33 cellular contexts compared by ENCODE assay signal in the genomic region with DNA sequence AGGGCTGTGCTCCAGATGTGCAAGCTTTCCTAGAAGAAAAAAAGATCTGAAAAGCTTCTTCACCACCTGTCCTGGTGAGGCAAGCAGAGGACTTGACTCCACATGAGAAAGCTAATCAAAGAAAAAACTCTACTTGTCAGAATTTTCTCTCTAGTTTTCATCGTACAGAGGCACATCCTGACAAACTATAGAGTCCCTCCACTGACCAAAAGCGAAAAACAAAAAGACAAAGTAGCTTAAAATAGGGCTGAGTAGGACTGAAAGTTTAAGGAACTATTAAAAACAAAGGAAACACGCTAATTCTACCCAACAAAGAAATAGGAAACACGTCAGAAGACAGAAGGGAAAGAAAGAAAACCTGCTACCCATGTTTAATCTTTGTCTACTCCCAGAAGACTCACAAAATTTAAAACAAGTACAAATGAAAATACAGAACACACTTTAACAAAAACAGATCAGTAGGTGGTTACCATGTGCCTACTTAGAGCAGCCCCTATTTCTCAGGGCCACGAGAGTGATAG. TPM values are rescaled to one million over a fixed set of nuclear protein-coding genes. Genes with fewer than 3 reads are reported as not detected.
DNase-seq lines count a peak whose midpoint lies in the region; ATAC-seq and TF ChIP-seq lines count a peak whose summit lies in the region.
"Had no signal": no experiment of that assay in that cellular context is flagged by ENCODE, and none has a peak within 500 bp of the region (broad histone marks: within the 10 kb centered on the region; RNA-seq: fewer than 3 reads in every experiment).

No MANE protein-coding gene starts in this region.

- peak overlapping the region; percentile 26 to 38 for H3K4me3 ChIP-seq in neutrophil (ENCODE audit: low read depth in 1 of 2, low read length in 1 of 2)
- H3K4me3 ChIP-seq: cardiac muscle cell, neural progenitor cell, Peyer's patch, right atrium auricular region, thyroid gland had no signal

- CTCF ChIA-PET in WTC11 (lab: Charles Lee): interaction anchor here (0.8 to 1.3 kb wide), 3 partner anchors 40 to 386 kb away, joined by 3 to 5 read pairs (median 3); no protein-coding TSS in a partner anchor

- H3K27me3 Mint-ChIP-seq in HFFc6 (ENCODE audit: insufficient read depth) (peaks cover 3% of the 10 kb centered on the region; the same call in 1 of the 2 replicates), WTC11 (ENCODE audit: low read depth) (no peaks in the 10 kb centered on the region; the same call in 1 of the 2 replicates), glutamatergic neuron (ENCODE audit: unreplicated experiment) (peaks cover 1% of the 10 kb centered on the region)
- H3K27me3 Mint-ChIP-seq: activated T-cell treated with anti-CD3 and anti-CD28 coated beads, Interleukin-2, amount 50 U/mL, for 24 hours had no signal

- H3K4me3 Mint-ChIP-seq in HFFc6: peak overlapping the region; percentile 18; the same call in 1 of the 2 replicates
- H3K4me3 Mint-ChIP-seq in WTC11: no peak overlapping the region
- no peak overlapping the region for H3K4me3 Mint-ChIP-seq in glutamatergic neuron (ENCODE audit: unreplicated experiment)
- H3K4me3 Mint-ChIP-seq: activated naive CD8-positive, alpha-beta T cell treated with anti-CD3 and anti-CD28 coated beads, Interleukin-2, amount 10 ng/mL, durations not matched to agents 7 days and 5 days; activated T-cell treated with anti-CD3 and anti-CD28 coated beads, Interleukin-2, amount 50 U/mL, for 24 hours; memory B cell; neural progenitor cell had no signal

- no peaks in the 10 kb centered on the region for H3K9me3 Mint-ChIP-seq in HFFc6
- H3K9me3 Mint-ChIP-seq in WTC11: peaks cover 8% of the 10 kb centered on the region
- no peaks in the 10 kb centered on the region for H3K9me3 Mint-ChIP-seq in glutamatergic neuron (ENCODE audit: unreplicated experiment)
- H3K9me3 Mint-ChIP-seq: activated naive CD8-positive, alpha-beta T cell treated with anti-CD3 and anti-CD28 coated beads, Interleukin-2, amount 10 ng/mL, durations not matched to agents 7 days and 5 days; activated T-cell treated with anti-CD3 and anti-CD28 coated beads, Interleukin-2, amount 50 U/mL, for 24 hours; memory B cell; neural progenitor cell had no signal

- no peaks in the 10 kb centered on the region for H3K27me3 ChIP-seq in neutrophil
- H3K27me3 ChIP-seq: cardiac muscle cell, neural progenitor cell, Peyer's patch, right atrium auricular region, thyroid gland had no signal

- peaks cover 41 to 71% of the 10 kb centered on the region in 2 experiments for H3K4me1 ChIP-seq in neutrophil (ENCODE audit: control insufficient read depth in 1 of 2, insufficient read depth in 1 of 2, low read depth in 1 of 2, low read length in 1 of 2)
- H3K4me1 ChIP-seq: neural progenitor cell, Peyer's patch, right atrium auricular region, thyroid gland had no signal

- no peak for TF ChIP-seq CTCF in HFFc6 (IDR thresholded peaks at IDR 0.05)
- TF ChIP-seq CTCF in WTC11 (IDR thresholded peaks at IDR 0.05): no peak
- no peak for TF ChIP-seq CTCF in neutrophil (IDR thresholded peaks at IDR 0.05)
- TF ChIP-seq CTCF in glutamatergic neuron (IDR thresholded peaks at IDR 0.05; ENCODE audit: partially characterized antibody, unreplicated experiment): no peak

- ATAC-seq in WTC11 (no peak), GM19395 (IDR thresholded peaks at IDR 0.05; ENCODE audit: unreplicated experiment) (no peak), GM18868 (IDR thresholded peaks at IDR 0.05; ENCODE audit: unreplicated experiment) (no peak)
- ATAC-seq: left lobe of liver had no signal

- H3K4me1 Mint-ChIP-seq in HFFc6 (ENCODE audit: low read depth) (peaks cover 26% of the 10 kb centered on the region), WTC11 (peaks cover 52% of the 10 kb centered on the region), glutamatergic neuron (ENCODE audit: low read depth, unreplicated experiment) (no peaks in the 10 kb centered on the region)
- H3K4me1 Mint-ChIP-seq: activated naive CD8-positive, alpha-beta T cell treated with anti-CD3 and anti-CD28 coated beads, Interleukin-2, amount 10 ng/mL, durations not matched to agents 7 days and 5 days had no signal

- H3K9me3 ChIP-seq in neutrophil: no peaks in the 10 kb centered on the region
- H3K9me3 ChIP-seq: Peyer's patch, right atrium auricular region, thyroid gland had no signal

- DNase-seq in CD1c-positive myeloid dendritic cell (ENCODE audit: extremely low spot score) (peak; percentile 7), HFFc6 (no peak), WTC11 (ENCODE audit: low spot score) (no peak), glutamatergic neuron (no peak), putamen (ENCODE audit: low spot score) (no peak)
- DNase-seq: activated CD4-positive, alpha-beta T cell treated with anti-CD3 and anti-CD28 coated beads for 48 hours; activated effector memory CD4-positive, alpha-beta T cell treated with anti-CD3 and anti-CD28 coated beads, Interleukin-2, amount 50 U/mL, for 16 hours; activated naive CD8-positive, alpha-beta T cell treated with anti-CD3 and anti-CD28 coated beads, Interleukin-2, amount 10 ng/mL, durations not matched to agents 7 days and 5 days; activated T-cell treated with anti-CD3 and anti-CD28 coated beads, Interleukin-2, amount 50 U/mL, for 24 hours; effector CD4-positive, alpha-beta T cell; Kasumi-1; NCI-H1436; NCI-H2081 treated with DMSO at 0.1 percent for 48 hours; NCI-H226; NCI-H69; Peyer's patch; SHP77; small intestine; stimulated activated CD4-positive, alpha-beta T cell treated with anti-CD3 and anti-CD28 coated beads, Interleukin-1b, Interleukin-23, amount 100 ng/mL, for 48 hours; SW 1271; thyroid gland had no signal

- H3K27ac Mint-ChIP-seq in HFFc6 (no peak overlapping the region), WTC11 (peak overlapping the region; percentile 89), glutamatergic neuron (ENCODE audit: unreplicated experiment) (no peak overlapping the region)
- H3K27ac Mint-ChIP-seq: activated naive CD8-positive, alpha-beta T cell treated with anti-CD3 and anti-CD28 coated beads, Interleukin-2, amount 10 ng/mL, durations not matched to agents 7 days and 5 days; activated T-cell treated with anti-CD3 and anti-CD28 coated beads, Interleukin-2, amount 50 U/mL, for 24 hours; memory B cell; neural progenitor cell had no signal

- H3K36me3 ChIP-seq in neutrophil: no peaks in the 10 kb centered on the region
- H3K36me3 ChIP-seq: cardiac muscle cell, neural progenitor cell, Peyer's patch, right atrium auricular region, thyroid gland had no signal

- no peaks in the 10 kb centered on the region for H3K36me3 Mint-ChIP-seq in HFFc6 (ENCODE audit: low read depth)
- peaks cover 14% of the 10 kb centered on the region for H3K36me3 Mint-ChIP-seq in WTC11
- H3K36me3 Mint-ChIP-seq in glutamatergic neuron (ENCODE audit: unreplicated experiment): no peaks in the 10 kb centered on the region
- H3K36me3 Mint-ChIP-seq: activated naive CD8-positive, alpha-beta T cell treated with anti-CD3 and anti-CD28 coated beads, Interleukin-2, amount 10 ng/mL, durations not matched to agents 7 days and 5 days; memory B cell; neural progenitor cell had no signal

- H3K27ac ChIP-seq in neutrophil: peak overlapping the region; percentile 90
- H3K27ac ChIP-seq: cardiac muscle cell, epithelial cell of prostate, neural progenitor cell, Peyer's patch, right atrium auricular region, thyroid gland, VCaP had no signal

- POLR2A ChIA-PET in WTC11 (lab: Charles Lee): no interaction called here

TF ChIP-seq in WTC11, 78 proteins besides CTCF, POLR2A, EP300 and RAD21 (continues in another document):
- TF ChIP-seq ZBTB21 (CRISPR knock-in tag; IDR thresholded peaks at IDR 0.05; ENCODE audit: borderline replicate concordance) (no peak), ATF1 (CRISPR knock-in tag; IDR thresholded peaks at IDR 0.05) (no peak), SMAD4 (CRISPR knock-in tag; IDR thresholded peaks at IDR 0.05) (no peak), NFYB (CRISPR knock-in tag; conservative IDR thresholded peaks at IDR 0.05; ENCODE audit: low read depth) (no peak), RELA (CRISPR knock-in tag; IDR thresholded peaks at IDR 0.05; ENCODE audit: borderline replicate concordance) (no peak), SMAD3 (CRISPR knock-in tag; IDR thresholded peaks at IDR 0.05; ENCODE audit: borderline replicate concordance) (no peak), ZNF232 (CRISPR knock-in tag; IDR thresholded peaks at IDR 0.05) (no peak), MYBL2 (CRISPR knock-in tag; IDR thresholded peaks at IDR 0.05) (no peak), ZNF219 (CRISPR knock-in tag; IDR thresholded peaks at IDR 0.05; ENCODE audit: borderline replicate concordance) (no peak)
- TF ChIP-seq, protein P1, sequence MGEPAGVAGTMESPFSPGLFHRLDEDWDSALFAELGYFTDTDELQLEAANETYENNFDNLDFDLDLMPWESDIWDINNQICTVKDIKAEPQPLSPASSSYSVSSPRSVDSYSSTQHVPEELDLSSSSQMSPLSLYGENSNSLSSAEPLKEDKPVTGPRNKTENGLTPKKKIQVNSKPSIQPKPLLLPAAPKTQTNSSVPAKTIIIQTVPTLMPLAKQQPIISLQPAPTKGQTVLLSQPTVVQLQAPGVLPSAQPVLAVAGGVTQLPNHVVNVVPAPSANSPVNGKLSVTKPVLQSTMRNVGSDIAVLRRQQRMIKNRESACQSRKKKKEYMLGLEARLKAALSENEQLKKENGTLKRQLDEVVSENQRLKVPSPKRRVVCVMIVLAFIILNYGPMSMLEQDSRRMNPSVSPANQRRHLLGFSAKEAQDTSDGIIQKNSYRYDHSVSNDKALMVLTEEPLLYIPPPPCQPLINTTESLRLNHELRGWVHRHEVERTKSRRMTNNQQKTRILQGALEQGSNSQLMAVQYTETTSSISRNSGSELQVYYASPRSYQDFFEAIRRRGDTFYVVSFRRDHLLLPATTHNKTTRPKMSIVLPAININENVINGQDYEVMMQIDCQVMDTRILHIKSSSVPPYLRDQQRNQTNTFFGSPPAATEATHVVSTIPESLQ (CRISPR knock-in tag; IDR thresholded peaks at IDR 0.05): no peak
- TF ChIP-seq, protein P2, sequence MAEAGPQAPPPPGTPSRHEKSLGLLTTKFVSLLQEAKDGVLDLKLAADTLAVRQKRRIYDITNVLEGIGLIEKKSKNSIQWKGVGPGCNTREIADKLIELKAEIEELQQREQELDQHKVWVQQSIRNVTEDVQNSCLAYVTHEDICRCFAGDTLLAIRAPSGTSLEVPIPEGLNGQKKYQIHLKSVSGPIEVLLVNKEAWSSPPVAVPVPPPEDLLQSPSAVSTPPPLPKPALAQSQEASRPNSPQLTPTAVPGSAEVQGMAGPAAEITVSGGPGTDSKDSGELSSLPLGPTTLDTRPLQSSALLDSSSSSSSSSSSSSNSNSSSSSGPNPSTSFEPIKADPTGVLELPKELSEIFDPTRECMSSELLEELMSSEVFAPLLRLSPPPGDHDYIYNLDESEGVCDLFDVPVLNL (CRISPR knock-in tag; IDR thresholded peaks at IDR 0.05; ENCODE audit: borderline replicate concordance, low read depth): no peak

RNA-seq across cellular contexts. Expression of a gene that starts 26.5 kb away (rescaled TPM):
- total RNA-seq in HFFc6 (2021; fragmentation: NEBNext Ultra II Directional; extraction: Animal tissue kit (Norgen Biotek cat#: 25700)): not detected
- 1.9 to 2.1 TPM (median 1.9 TPM) in 3 replicates for total RNA-seq in WTC11 (2021)
- 0.86 TPM for total RNA-seq in glutamatergic neuron (ENCODE audit: unreplicated experiment)
- total RNA-seq: activated naive CD8-positive, alpha-beta T cell treated with anti-CD3 and anti-CD28 coated beads, Interleukin-2, amount 10 ng/mL, durations not matched to agents 7 days and 5 days; astrocyte; cardiac muscle cell; H4 had no signal
